ENCODE assay signal across 1 cellular context in genomic region chr15:82056900-82057825, GRCh38.
TF ChIP-seq lines count a peak whose summit lies in the region.

No MANE protein-coding gene starts in this region.

TF ChIP-seq in HEK293T, 16 proteins besides CTCF, POLR2A, EP300 and RAD21 (continued from another document):
- TF ChIP-seq ZNF384 (IDR thresholded peaks at IDR 0.05): no peak
TF ChIP-seq in HEK293T: peak in this region for 1.
